Comparison of ENCODE assay signal across 10 cellular contexts in genomic region chr2:176157499-176158305, GRCh38. TPM values are rescaled to one million over a fixed set of nuclear protein-coding genes. Genes with fewer than 3 reads are reported as not detected.
DNase-seq lines count a peak whose midpoint lies in the region; ATAC-seq lines count a peak whose summit lies in the region.
"Had no signal": no experiment of that assay in that cellular context is flagged by ENCODE, and none has a peak within 500 bp of the region (broad histone marks: within the 10 kb centered on the region; RNA-seq: fewer than 3 reads in every experiment).

No MANE protein-coding gene starts in this region.

- H3K4me1 Mint-ChIP-seq in CD4-positive, CD25-positive, alpha-beta regulatory T cell = peaks cover 0 to 15% (median 3%) of the 10 kb centered on the region in 4 donors
- H3K4me1 Mint-ChIP-seq in activated T-helper 1 cell treated with anti-CD3 and anti-CD28 coated beads, Interleukin-12 subunit alpha, Interleukin-12 subunit beta, Interleukin-2, Interleukin-4 antibody, amounts not matched to agents 30 ng/mL and 10 ng/mL and 1 ng/mL, durations not matched to agents 14 hours and 24 hours and 36 hours (ENCODE audit: low read depth) = no peaks in the 10 kb centered on the region
- H3K4me1 Mint-ChIP-seq in naive thymus-derived CD4-positive, alpha-beta T cell = peaks cover 0 to 22% (median 18%) of the 10 kb centered on the region in 7 donors

- CTCF ChIA-PET in naive thymus-derived CD4-positive, alpha-beta T cell (lab: Charles Lee) = no interaction called here

- POLR2A ChIA-PET in naive thymus-derived CD4-positive, alpha-beta T cell (lab: Charles Lee) = no interaction called here

- no peak overlapping the region for H3K27ac ChIP-seq in CD4-positive, CD25-positive, alpha-beta regulatory T cell (ENCODE audit: insufficient read depth, low read length, poor library complexity, severe bottlenecking)
- no peak overlapping the region for H3K27ac ChIP-seq in HUES6 (ENCODE audit: low read depth, low read length)
- no peak overlapping the region for H3K27ac ChIP-seq in naive thymus-derived CD4-positive, alpha-beta T cell (ENCODE audit: low read depth, low read length)
- H3K27ac ChIP-seq: PC-9 had no signal

- H3K36me3 Mint-ChIP-seq in CD4-positive, CD25-positive, alpha-beta regulatory T cell = no peaks in the 10 kb centered on the region
- peaks cover 2% of the 10 kb centered on the region for H3K36me3 Mint-ChIP-seq in activated T-helper 1 cell treated with anti-CD3 and anti-CD28 coated beads, Interleukin-12 subunit alpha, Interleukin-12 subunit beta, Interleukin-2, Interleukin-4 antibody, amounts not matched to agents 30 ng/mL and 10 ng/mL and 1 ng/mL, durations not matched to agents 14 hours and 24 hours and 36 hours (ENCODE audit: low read depth)
- peaks cover 0 to 3% (median 0%) of the 10 kb centered on the region in 5 donors for H3K36me3 Mint-ChIP-seq in naive thymus-derived CD4-positive, alpha-beta T cell

- peaks cover 0 to 5% (median 0%) of the 10 kb centered on the region in 7 donors for H3K9me3 Mint-ChIP-seq in CD4-positive, CD25-positive, alpha-beta regulatory T cell
- H3K9me3 Mint-ChIP-seq in activated T-helper 1 cell treated with anti-CD3 and anti-CD28 coated beads, Interleukin-12 subunit alpha, Interleukin-12 subunit beta, Interleukin-2, Interleukin-4 antibody, amounts not matched to agents 30 ng/mL and 10 ng/mL and 1 ng/mL, durations not matched to agents 14 hours and 24 hours and 36 hours = no peaks in the 10 kb centered on the region
- H3K9me3 Mint-ChIP-seq in naive thymus-derived CD4-positive, alpha-beta T cell = peaks cover 0 to 8% (median 0%) of the 10 kb centered on the region in 11 donors

- peaks cover 39% of the 10 kb centered on the region for H3K27me3 ChIP-seq in CD4-positive, CD25-positive, alpha-beta regulatory T cell (ENCODE audit: control insufficient read depth, insufficient read depth, low read length)
- H3K27me3 ChIP-seq in HUES6 (ENCODE audit: control insufficient read depth, insufficient read depth, low read length) = peaks cover 100% of the 10 kb centered on the region
- H3K27me3 ChIP-seq in naive thymus-derived CD4-positive, alpha-beta T cell (ENCODE audit: control insufficient read depth in 2 of 2, insufficient read depth in 2 of 2, low read length in 2 of 2) = peaks cover 8 to 50% of the 10 kb centered on the region in 2 donors

- H3K27me3 Mint-ChIP-seq in CD4-positive, CD25-positive, alpha-beta regulatory T cell = peaks cover 93% of the 10 kb centered on the region
- H3K27me3 Mint-ChIP-seq in activated T-helper 1 cell treated with anti-CD3 and anti-CD28 coated beads, Interleukin-12 subunit alpha, Interleukin-12 subunit beta, Interleukin-2, Interleukin-4 antibody, amounts not matched to agents 30 ng/mL and 10 ng/mL and 1 ng/mL, durations not matched to agents 14 hours and 24 hours and 36 hours (ENCODE audit: insufficient read depth) = peaks cover 72% of the 10 kb centered on the region
- H3K27me3 Mint-ChIP-seq in naive thymus-derived CD4-positive, alpha-beta T cell = peaks cover 70 to 90% (median 87%) of the 10 kb centered on the region in 5 donors

- H3K4me3 ChIP-seq in CD4-positive, CD25-positive, alpha-beta regulatory T cell (ENCODE audit: low read depth, low read length) = no peak overlapping the region
- no peak overlapping the region; the same call in 1 of the 2 replicates for H3K4me3 ChIP-seq in HUES6 (ENCODE audit: low read depth, low read length)
- no peak overlapping the region for H3K4me3 ChIP-seq in naive thymus-derived CD4-positive, alpha-beta T cell (ENCODE audit: low read length)
- H3K4me3 ChIP-seq: PC-9 had no signal

- no peak overlapping the region for H3K27ac Mint-ChIP-seq in CD4-positive, CD25-positive, alpha-beta regulatory T cell
- peak overlapping the region; percentile 85 for H3K27ac Mint-ChIP-seq in activated T-helper 1 cell treated with anti-CD3 and anti-CD28 coated beads, Interleukin-12 subunit alpha, Interleukin-12 subunit beta, Interleukin-2, Interleukin-4 antibody, amounts not matched to agents 30 ng/mL and 10 ng/mL and 1 ng/mL, durations not matched to agents 14 hours and 24 hours and 36 hours
- peak overlapping the region in 2 of 9 donors; percentile 28 to 87 for H3K27ac Mint-ChIP-seq in naive thymus-derived CD4-positive, alpha-beta T cell

- peak overlapping the region in 3 of 4 donors; percentile 22 to 49 (median 33) for H3K4me3 Mint-ChIP-seq in CD4-positive, CD25-positive, alpha-beta regulatory T cell
- H3K4me3 Mint-ChIP-seq in activated T-helper 1 cell treated with anti-CD3 and anti-CD28 coated beads, Interleukin-12 subunit alpha, Interleukin-12 subunit beta, Interleukin-2, Interleukin-4 antibody, amounts not matched to agents 30 ng/mL and 10 ng/mL and 1 ng/mL, durations not matched to agents 14 hours and 24 hours and 36 hours = no peak overlapping the region
- H3K4me3 Mint-ChIP-seq in naive thymus-derived CD4-positive, alpha-beta T cell = peak overlapping the region; percentile 32 to 78 (median 59)

- no peak for ATAC-seq in CD4-positive, CD25-positive, alpha-beta regulatory T cell (ENCODE audit: low read depth in 2 of 2)
- ATAC-seq in naive thymus-derived CD4-positive, alpha-beta T cell = no peak
- ATAC-seq in HG03025 (IDR thresholded peaks at IDR 0.05; ENCODE audit: low FRiP score, unreplicated experiment) = no peak

- peak overlapping the region; percentile 63 for H3K9ac ChIP-seq in HUES6 (ENCODE audit: low read length)

- intact Hi-C loops in activated T-helper 1 cell treated with anti-CD3 and anti-CD28 coated beads, Interleukin-12 subunit alpha, Interleukin-12 subunit beta, Interleukin-2, Interleukin-4 antibody, amounts not matched to agents 30 ng/mL and 10 ng/mL and 1 ng/mL, durations not matched to agents 14 hours and 24 hours and 36 hours (cut with micrococcal nuclease) = loop anchor here (2.0 kb wide), 1 partner anchor 25 kb away; no protein-coding TSS in a partner anchor
- intact Hi-C loops in naive thymus-derived CD4-positive, alpha-beta T cell (cut with micrococcal nuclease) = loop anchor here in 1 of 2 donors (2.0 kb wide), 1 partner anchor 25 kb away; no protein-coding TSS in a partner anchor

- H3K36me3 ChIP-seq in CD4-positive, CD25-positive, alpha-beta regulatory T cell (ENCODE audit: control insufficient read depth, insufficient read depth, low read length) = no peaks in the 10 kb centered on the region
- no peaks in the 10 kb centered on the region for H3K36me3 ChIP-seq in HUES6 (ENCODE audit: control insufficient read depth, insufficient read depth, low read length)
- no peaks in the 10 kb centered on the region for H3K36me3 ChIP-seq in naive thymus-derived CD4-positive, alpha-beta T cell (ENCODE audit: control insufficient read depth in 2 of 3, insufficient read depth in 3 of 3, low read length in 3 of 3)

- no peak for DNase-seq in CD4-positive, CD25-positive, alpha-beta regulatory T cell
- no peak for DNase-seq in activated T-helper 1 cell treated with anti-CD3 and anti-CD28 coated beads, Interleukin-12 subunit alpha, Interleukin-12 subunit beta, Interleukin-2, Interleukin-4 antibody, amounts not matched to agents 30 ng/mL and 10 ng/mL and 1 ng/mL, durations not matched to agents 14 hours and 24 hours and 36 hours (ENCODE audit: low spot score)
- no peak for DNase-seq in naive thymus-derived CD4-positive, alpha-beta T cell
- no peak for DNase-seq in effector CD8-positive, alpha-beta T cell (lab: John Stamatoyannopoulos, UW)
- DNase-seq in activated CD4-positive, CD25-positive, alpha-beta regulatory T cell treated with anti-CD3 and anti-CD28 coated beads, Interleukin-2, amount 50 U/mL, for 72 hours = no peak
- DNase-seq in stimulated activated CD4-positive, alpha-beta T cell treated with anti-CD3 and anti-CD28 coated beads, Interleukin-2, amount 100 ng/mL, for 48 hours = no peak
- DNase-seq: activated effector memory CD4-positive, alpha-beta T cell treated with anti-CD3 and anti-CD28 coated beads, Interleukin-2, amount 50 U/mL, for 16 hours; PC-9 had no signal

- peaks cover 6% of the 10 kb centered on the region for H3K4me1 ChIP-seq in CD4-positive, CD25-positive, alpha-beta regulatory T cell (ENCODE audit: control insufficient read depth, insufficient read depth, low read length, poor library complexity, severe bottlenecking)
- H3K4me1 ChIP-seq in HUES6 (ENCODE audit: control insufficient read depth, insufficient read depth, low read length) = peaks cover 28% of the 10 kb centered on the region
- peaks cover 0 to 6% of the 10 kb centered on the region in 2 donors for H3K4me1 ChIP-seq in naive thymus-derived CD4-positive, alpha-beta T cell (ENCODE audit: control insufficient read depth in 2 of 2, insufficient read depth in 2 of 2, low read length in 2 of 2)

- H3K9me3 ChIP-seq in CD4-positive, CD25-positive, alpha-beta regulatory T cell (ENCODE audit: control insufficient read depth in 2 of 2, low read length in 2 of 2) = peaks cover 0 to 3% of the 10 kb centered on the region in 2 experiments
- H3K9me3 ChIP-seq in HUES6 (ENCODE audit: control insufficient read depth, insufficient read depth, low read depth, low read length) = no peaks in the 10 kb centered on the region
- H3K9me3 ChIP-seq in naive thymus-derived CD4-positive, alpha-beta T cell (ENCODE audit: control insufficient read depth in 2 of 3, low read length in 3 of 3) = no peaks in the 10 kb centered on the region

RNA-seq across cellular contexts. Expression of gene HOXD3, which starts 0.6 kb away (rescaled TPM):
- total RNA-seq in CD4-positive, CD25-positive, alpha-beta regulatory T cell = not detected
- polyA plus RNA-seq in CD4-positive, CD25-positive, alpha-beta regulatory T cell = not detected
- total RNA-seq in activated T-helper 1 cell treated with anti-CD3 and anti-CD28 coated beads, Interleukin-12 subunit alpha, Interleukin-12 subunit beta, Interleukin-2, Interleukin-4 antibody, amounts not matched to agents 30 ng/mL and 10 ng/mL and 1 ng/mL, durations not matched to agents 14 hours and 24 hours and 36 hours = not detected in 2 replicates
- not detected for total RNA-seq in naive thymus-derived CD4-positive, alpha-beta T cell
- not detected for polyA plus RNA-seq in naive thymus-derived CD4-positive, alpha-beta T cell
- total RNA-seq: PC-9 had no signal

RNA-seq across cellular contexts. Expression of gene HOXD4, which starts 6.4 kb away (rescaled TPM):
- total RNA-seq in CD4-positive, CD25-positive, alpha-beta regulatory T cell = not detected
- not detected for polyA plus RNA-seq in CD4-positive, CD25-positive, alpha-beta regulatory T cell
- not detected in 2 replicates for total RNA-seq in activated T-helper 1 cell treated with anti-CD3 and anti-CD28 coated beads, Interleukin-12 subunit alpha, Interleukin-12 subunit beta, Interleukin-2, Interleukin-4 antibody, amounts not matched to agents 30 ng/mL and 10 ng/mL and 1 ng/mL, durations not matched to agents 14 hours and 24 hours and 36 hours
- not detected for total RNA-seq in naive thymus-derived CD4-positive, alpha-beta T cell
- polyA plus RNA-seq in naive thymus-derived CD4-positive, alpha-beta T cell = not detected
- total RNA-seq: PC-9 had no signal

RNA-seq across cellular contexts. Expression of gene HOXD8, which starts 28.2 kb away (rescaled TPM):
- not detected for total RNA-seq in CD4-positive, CD25-positive, alpha-beta regulatory T cell
- not detected for polyA plus RNA-seq in CD4-positive, CD25-positive, alpha-beta regulatory T cell
- total RNA-seq in activated T-helper 1 cell treated with anti-CD3 and anti-CD28 coated beads, Interleukin-12 subunit alpha, Interleukin-12 subunit beta, Interleukin-2, Interleukin-4 antibody, amounts not matched to agents 30 ng/mL and 10 ng/mL and 1 ng/mL, durations not matched to agents 14 hours and 24 hours and 36 hours = not detected in 2 replicates
- total RNA-seq in naive thymus-derived CD4-positive, alpha-beta T cell = not detected
- not detected for polyA plus RNA-seq in naive thymus-derived CD4-positive, alpha-beta T cell

RNA-seq across cellular contexts. Expression of gene HOXD1, which starts 30.8 kb away (rescaled TPM):
- total RNA-seq in CD4-positive, CD25-positive, alpha-beta regulatory T cell = not detected
- polyA plus RNA-seq in CD4-positive, CD25-positive, alpha-beta regulatory T cell = not detected
- total RNA-seq in activated T-helper 1 cell treated with anti-CD3 and anti-CD28 coated beads, Interleukin-12 subunit alpha, Interleukin-12 subunit beta, Interleukin-2, Interleukin-4 antibody, amounts not matched to agents 30 ng/mL and 10 ng/mL and 1 ng/mL, durations not matched to agents 14 hours and 24 hours and 36 hours = not detected in 2 replicates
- not detected for total RNA-seq in naive thymus-derived CD4-positive, alpha-beta T cell
- polyA plus RNA-seq in naive thymus-derived CD4-positive, alpha-beta T cell = not detected
- total RNA-seq: PC-9 had no signal

RNA-seq across cellular contexts. Expression of gene HOXD9, which starts 35.2 kb away (rescaled TPM):
- not detected for total RNA-seq in CD4-positive, CD25-positive, alpha-beta regulatory T cell
- not detected for polyA plus RNA-seq in CD4-positive, CD25-positive, alpha-beta regulatory T cell
- total RNA-seq in activated T-helper 1 cell treated with anti-CD3 and anti-CD28 coated beads, Interleukin-12 subunit alpha, Interleukin-12 subunit beta, Interleukin-2, Interleukin-4 antibody, amounts not matched to agents 30 ng/mL and 10 ng/mL and 1 ng/mL, durations not matched to agents 14 hours and 24 hours and 36 hours = not detected in 2 replicates
- not detected for total RNA-seq in naive thymus-derived CD4-positive, alpha-beta T cell
- not detected for polyA plus RNA-seq in naive thymus-derived CD4-positive, alpha-beta T cell
- total RNA-seq: PC-9 had no signal
